In the genomic region with DNA sequence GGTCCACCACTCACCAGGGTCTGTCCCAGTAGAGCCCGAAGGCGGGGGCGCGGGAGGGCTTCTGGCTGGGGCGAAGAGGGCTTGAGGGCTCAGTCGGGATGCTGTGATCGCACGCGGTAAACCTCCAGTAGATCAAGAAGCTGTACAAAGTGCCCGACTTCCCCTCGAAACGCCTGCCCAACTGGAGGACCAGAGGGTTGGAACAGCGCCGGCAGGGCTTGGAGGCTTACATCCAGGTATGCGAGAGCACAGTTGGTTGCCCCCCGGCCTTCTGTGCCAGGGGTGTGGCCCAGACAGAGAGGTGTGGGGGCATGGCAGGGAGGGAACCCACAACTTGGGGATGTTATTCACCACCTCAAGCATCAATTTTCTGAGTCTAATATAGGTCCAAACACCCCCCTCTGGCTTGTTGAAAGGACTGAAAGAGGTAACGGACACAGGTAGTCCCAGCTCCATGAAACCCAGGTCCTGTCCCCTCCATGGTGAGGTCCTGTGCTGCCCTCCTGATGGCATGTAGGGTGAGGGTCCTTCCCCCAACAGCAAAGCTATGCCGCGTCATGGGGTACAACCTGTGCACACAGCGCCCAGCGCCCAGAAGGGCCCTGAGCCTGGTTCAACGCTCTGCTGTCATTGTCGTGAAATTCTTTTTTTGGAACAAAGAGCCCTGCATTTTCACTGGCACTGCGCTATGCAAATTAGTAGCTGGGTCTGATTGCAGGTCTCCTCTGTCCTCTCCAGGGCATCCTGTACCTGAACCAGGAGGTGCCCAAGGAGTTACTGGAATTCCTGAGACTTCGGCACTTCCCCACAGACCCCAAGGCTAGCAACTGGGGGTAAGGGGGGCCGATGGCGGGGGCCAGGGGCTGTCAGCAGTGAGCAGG, we compare ENCODE assay signal across 8 cellular contexts. TPM values are rescaled to one million over a fixed set of nuclear protein-coding genes. Genes with fewer than 3 reads are reported as not detected.
DNase-seq lines count a peak whose midpoint lies in the region; ATAC-seq and TF ChIP-seq lines count a peak whose summit lies in the region.

No MANE protein-coding gene starts in this region.

- H3K36me3 Mint-ChIP-seq in glutamatergic neuron (ENCODE audit: unreplicated experiment), result no peaks in the 10 kb centered on the region

- peaks cover 50% of the 10 kb centered on the region for H4K20me1 ChIP-seq in smooth muscle cell (ENCODE audit: low read depth)

- H3K9me3 Mint-ChIP-seq in glutamatergic neuron (ENCODE audit: unreplicated experiment), result peaks cover 7% of the 10 kb centered on the region

- H3K36me3 ChIP-seq in HEK293 (ENCODE audit: control insufficient read depth in 2 of 2, insufficient read depth in 1 of 2, low read length in 2 of 2) (peaks cover 0 to 36% of the 10 kb centered on the region in 2 experiments; a peak in 1 of 3 replicates), smooth muscle cell (ENCODE audit: low read depth) (no peaks in the 10 kb centered on the region)

- H3K4me3 Mint-ChIP-seq in glutamatergic neuron (ENCODE audit: unreplicated experiment), result peak overlapping the region; percentile 59

- TF ChIP-seq CTCF in HEK293 (tag by site-specific recombination; IDR thresholded peaks at IDR 0.05) (no peak), glutamatergic neuron (IDR thresholded peaks at IDR 0.05; ENCODE audit: partially characterized antibody, unreplicated experiment) (no peak), smooth muscle cell (IDR thresholded peaks at IDR 0.05; ENCODE audit: borderline replicate concordance, insufficient read depth, poor library complexity, severe bottlenecking) (no peak)

- H3K4me3 ChIP-seq in HEK293 (ENCODE audit: low read depth, low read length) (peak overlapping the region; percentile 63), smooth muscle cell (peak overlapping the region; percentile 55)

- DNase-seq in activated CD8-positive, alpha-beta memory T cell treated with anti-CD3 and anti-CD28 coated beads, Interleukin-2, amount 50 U/mL, for 48 hours, result peak; percentile 62
- no peak for DNase-seq in activated CD8-positive, alpha-beta memory T cell treated with anti-CD3 and anti-CD28 coated beads, Interleukin-2, amount 50 U/mL, for 4 hours
- DNase-seq in glutamatergic neuron (peak; percentile 46), smooth muscle cell (lab: John Stamatoyannopoulos, UW; ENCODE audit: unreplicated experiment) (no peak), KBM-7 (no peak)
- no peak for DNase-seq in effector CD4-positive, alpha-beta T cell

- no peak overlapping the region for H2AFZ ChIP-seq in smooth muscle cell (ENCODE audit: low read depth)

- peaks cover 2% of the 10 kb centered on the region for H3K4me1 Mint-ChIP-seq in glutamatergic neuron (ENCODE audit: low read depth, unreplicated experiment)

- H3K27me3 ChIP-seq in smooth muscle cell (ENCODE audit: low read depth), result peaks cover 22% of the 10 kb centered on the region

- H3K79me2 ChIP-seq in smooth muscle cell (ENCODE audit: low read depth), result no peaks in the 10 kb centered on the region

- no peak overlapping the region for H3K9ac ChIP-seq in smooth muscle cell (ENCODE audit: low read depth)

- H3K27ac ChIP-seq in HEK293 (ENCODE audit: extremely low read depth, low read depth, low read length) (peak overlapping the region; percentile 68; the same call in 1 of the 2 replicates), smooth muscle cell (ENCODE audit: low read depth) (no peak overlapping the region)

- H3K4me1 ChIP-seq in HEK293 (ENCODE audit: control insufficient read depth, insufficient read depth, low read length) (peaks cover 2% of the 10 kb centered on the region; the same call in 1 of the 2 replicates), smooth muscle cell (ENCODE audit: low read depth) (peaks cover 7% of the 10 kb centered on the region)

- H3K27ac Mint-ChIP-seq in glutamatergic neuron (ENCODE audit: unreplicated experiment), result peak overlapping the region; percentile 22

- POLR2A ChIA-PET in HEK293 (lab: Yijun Ruan, JAX), result interaction anchor here (1.0 to 1.9 kb wide), 3 partner anchors 10 to 235 kb away, joined by 4 to 12 read pairs (median 8); a partner anchor contains a TSS

- 34% methylated on average over 27 of the region's 27 CpGs for WGBS in smooth muscle cell (ENCODE audit: low lambda C conversion rate)

- peak; percentile 3 for ATAC-seq in SK-N-SH treated with all-trans-retinoic acid at 6 μM for 48 hours

- in situ Hi-C loops in KBM-7 (cut with MboI; ENCODE audit: low pct_unique_long_range_greater_than_20kb, low sequenced_read_pairs), result no loop called here

- peaks cover 42% of the 10 kb centered on the region for H3F3A ChIP-seq in smooth muscle cell (ENCODE audit: low read depth)

- CTCF ChIA-PET in HEK293 (lab: Yijun Ruan, JAX), result interaction anchor here (0.6 to 2.2 kb wide), 13 partner anchors 8 to 1825 kb away, joined by 3 to 16 read pairs (median 4); a partner anchor contains a TSS

- H3K9me3 ChIP-seq in HEK293 (ENCODE audit: control insufficient read depth, insufficient read depth, low read depth, low read length) (no peaks in the 10 kb centered on the region), smooth muscle cell (replicated peaks; ENCODE audit: low read depth) (no peaks in the 10 kb centered on the region)

- H3K4me2 ChIP-seq in smooth muscle cell, result peak overlapping the region; percentile 94

- H3K27me3 Mint-ChIP-seq in glutamatergic neuron (ENCODE audit: unreplicated experiment), result peaks cover 5% of the 10 kb centered on the region

TF ChIP-seq in HEK293, 187 proteins besides CTCF, POLR2A, EP300 and RAD21 (continues in another document):
- TF ChIP-seq ZNF501 (tag by site-specific recombination; IDR thresholded peaks at IDR 0.05) (0 out of 2 replicates have a peak, but pooled peaks have one; percentile 10), ZNF19 (tag by site-specific recombination; IDR thresholded peaks at IDR 0.05; ENCODE audit: low read depth) (no peak), ZBTB7A (tag by site-specific recombination; IDR thresholded peaks at IDR 0.05; ENCODE audit: low read depth) (no peak), ZBTB8A (tag by site-specific recombination; IDR thresholded peaks at IDR 0.05) (peak; percentile 46; the same call in 1 of the 2 replicates), ZNF341 (tag by site-specific recombination; IDR thresholded peaks at IDR 0.05; ENCODE audit: low read depth) (peak; percentile 42)
- TF ChIP-seq, protein P1, sequence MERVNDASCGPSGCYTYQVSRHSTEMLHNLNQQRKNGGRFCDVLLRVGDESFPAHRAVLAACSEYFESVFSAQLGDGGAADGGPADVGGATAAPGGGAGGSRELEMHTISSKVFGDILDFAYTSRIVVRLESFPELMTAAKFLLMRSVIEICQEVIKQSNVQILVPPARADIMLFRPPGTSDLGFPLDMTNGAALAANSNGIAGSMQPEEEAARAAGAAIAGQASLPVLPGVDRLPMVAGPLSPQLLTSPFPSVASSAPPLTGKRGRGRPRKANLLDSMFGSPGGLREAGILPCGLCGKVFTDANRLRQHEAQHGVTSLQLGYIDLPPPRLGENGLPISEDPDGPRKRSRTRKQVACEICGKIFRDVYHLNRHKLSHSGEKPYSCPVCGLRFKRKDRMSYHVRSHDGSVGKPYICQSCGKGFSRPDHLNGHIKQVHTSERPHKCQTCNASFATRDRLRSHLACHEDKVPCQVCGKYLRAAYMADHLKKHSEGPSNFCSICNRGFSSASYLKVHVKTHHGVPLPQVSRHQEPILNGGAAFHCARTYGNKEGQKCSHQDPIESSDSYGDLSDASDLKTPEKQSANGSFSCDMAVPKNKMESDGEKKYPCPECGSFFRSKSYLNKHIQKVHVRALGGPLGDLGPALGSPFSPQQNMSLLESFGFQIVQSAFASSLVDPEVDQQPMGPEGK (tag by site-specific recombination; IDR thresholded peaks at IDR 0.05), result 0 out of 2 replicates have a peak, but pooled peaks have one; percentile 44

TF ChIP-seq in SK-N-SH treated with all-trans-retinoic acid at 6 μM for 48 hours, 23 proteins besides CTCF, POLR2A, EP300 and RAD21:
- TF ChIP-seq TOX (CRISPR knock-in tag; IDR thresholded peaks at IDR 0.05; ENCODE audit: borderline replicate concordance), result no peak
- TF ChIP-seq ZNF8 (CRISPR knock-in tag; IDR thresholded peaks at IDR 0.05), result no peak
- TF ChIP-seq GLIS3 (CRISPR knock-in tag; IDR thresholded peaks at IDR 0.05), result no peak
- TF ChIP-seq ZC3H10 (CRISPR knock-in tag; IDR thresholded peaks at IDR 0.05), result no peak
- TF ChIP-seq TCF4 (CRISPR knock-in tag; IDR thresholded peaks at IDR 0.05; ENCODE audit: borderline replicate concordance), result no peak

RNA-seq across cellular contexts. Expression of a gene that starts 1.2 kb away (rescaled TPM):
- total RNA-seq in glutamatergic neuron (ENCODE audit: unreplicated experiment) (4.6 TPM), smooth muscle cell (0.67 TPM in 1 of 2 replicates, not detected in the other)
- polyA plus RNA-seq in smooth muscle cell, result 1.8 and 1.9 TPM in 2 replicates

RNA-seq across cellular contexts. Expression of a gene that starts 10.1 kb away (rescaled TPM):
- total RNA-seq in glutamatergic neuron (ENCODE audit: unreplicated experiment) (228 TPM), smooth muscle cell (880 and 890 TPM in 2 replicates)
- polyA plus RNA-seq in smooth muscle cell, result 1,549 and 1,897 TPM in 2 replicates

RNA-seq across cellular contexts. Expression of a gene that starts 57.0 kb away (rescaled TPM):
- 71.4 TPM for total RNA-seq in glutamatergic neuron (ENCODE audit: unreplicated experiment)
- 33.8 and 36.0 TPM in 2 replicates for total RNA-seq in smooth muscle cell
- polyA plus RNA-seq in smooth muscle cell, result 41.2 and 47.8 TPM in 2 replicates

RNA-seq across cellular contexts. Expression of a gene that starts 59.1 kb away (rescaled TPM):
- total RNA-seq in glutamatergic neuron (ENCODE audit: unreplicated experiment), result 35.5 TPM
- total RNA-seq in smooth muscle cell, result 123 and 130 TPM in 2 replicates
- polyA plus RNA-seq in smooth muscle cell, result 110 and 117 TPM in 2 replicates

Comparison
In these comparisons a context has a peak if more than half of its experiments do, and no peak if none do; other contexts are left out.
1. DNase-seq: peak in activated CD8-positive, alpha-beta memory T cell treated with anti-CD3 and anti-CD28 coated beads, Interleukin-2, amount 50 U/mL, for 48 hours (single experiment) and glutamatergic neuron (single experiment); none in activated CD8-positive, alpha-beta memory T cell treated with anti-CD3 and anti-CD28 coated beads, Interleukin-2, amount 50 U/mL, for 4 hours (single experiment), smooth muscle cell (single experiment), effector CD4-positive, alpha-beta T cell (single experiment) and KBM-7 (single experiment).